Comparison of ENCODE assay signal across 12 cellular contexts in the genomic region with DNA sequence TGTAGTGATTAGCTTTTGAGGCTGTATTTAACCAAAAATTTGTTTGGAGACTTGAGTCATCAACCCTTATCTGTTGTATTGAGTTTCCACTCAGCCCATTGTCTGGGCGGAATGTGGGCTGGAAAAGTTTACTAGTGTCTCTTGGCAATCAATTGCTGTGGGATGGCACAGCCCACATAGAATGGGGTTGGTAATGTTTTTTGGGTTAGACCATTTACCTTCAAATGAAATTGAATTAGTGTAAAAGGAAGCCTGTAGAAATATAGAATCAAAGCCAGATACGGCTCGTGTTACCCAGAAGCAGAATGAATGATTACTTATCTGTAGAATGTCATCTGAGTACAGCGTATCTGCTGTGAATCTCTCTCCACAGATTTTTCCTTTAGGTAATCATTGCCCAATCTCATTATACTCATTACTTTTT.
DNase-seq lines count a peak whose midpoint lies in the region.
"Had no signal": no experiment of that assay in that cellular context is flagged by ENCODE, and none has a peak within 500 bp of the region (broad histone marks: within the 10 kb centered on the region; RNA-seq: fewer than 3 reads in every experiment).

No MANE protein-coding gene starts in this region.

- H3K9me3 ChIP-seq in mesodermal cell (ENCODE audit: control insufficient read depth, low read length), result no peaks in the 10 kb centered on the region
- H3K9me3 ChIP-seq: pancreas had no signal

- 63 to 100% methylated on average over 1 to 3 of the region's 4 CpGs for WGBS in mesodermal cell (ENCODE audit: insufficient coverage in 2 of 2), 2 experiments

- H3K4me1 ChIP-seq in mesodermal cell (ENCODE audit: control insufficient read depth, insufficient read depth, low read length, poor library complexity, severe bottlenecking), result peaks cover 75% of the 10 kb centered on the region

- H3K36me3 ChIP-seq in mesodermal cell (ENCODE audit: control insufficient read depth, insufficient read depth, low read length), result no peaks in the 10 kb centered on the region
- H3K36me3 ChIP-seq: pancreas had no signal

- H3K36me3 Mint-ChIP-seq in activated naive CD8-positive, alpha-beta T cell treated with anti-CD3 and anti-CD28 coated beads for 36 hours, result peaks cover 9% of the 10 kb centered on the region

- no peak overlapping the region for H3K27ac Mint-ChIP-seq in activated naive CD8-positive, alpha-beta T cell treated with anti-CD3 and anti-CD28 coated beads for 36 hours

- DNase-seq in stimulated activated CD4-positive, alpha-beta T cell treated with anti-CD3 and anti-CD28 coated beads, Interleukin-1b, Interleukin-23, amount 100 ng/mL, for 48 hours, result peak; percentile 36
- DNase-seq in stimulated activated CD4-positive, alpha-beta T cell treated with anti-CD3 and anti-CD28 coated beads, Interleukin-2, amount 100 ng/mL, for 48 hours, result no peak
- peak; percentile 14 for DNase-seq in activated naive CD8-positive, alpha-beta T cell treated with anti-CD3 and anti-CD28 coated beads for 36 hours
- DNase-seq in mesenteric fat pad (ENCODE audit: low spot score) (no peak), NCI-H526 (lab: John Stamatoyannopoulos, UW) (no peak), NCI-H1105 (lab: John Stamatoyannopoulos, UW) (no peak), NCI-H187 treated with DMSO at 0.1 percent for 48 hours (lab: John Stamatoyannopoulos, UW) (no peak)
- DNase-seq: dorsolateral prefrontal cortex, MM.1S, pancreas had no signal

- H3K4me1 Mint-ChIP-seq in activated naive CD8-positive, alpha-beta T cell treated with anti-CD3 and anti-CD28 coated beads for 36 hours, result peaks cover 30% of the 10 kb centered on the region

- H3K27ac ChIP-seq in mesodermal cell (ENCODE audit: low read depth, low read length, severe bottlenecking), result peak overlapping the region; percentile 77
- H3K27ac ChIP-seq: C4-2B had no signal

- peaks cover 3% of the 10 kb centered on the region for H3K9me3 Mint-ChIP-seq in activated naive CD8-positive, alpha-beta T cell treated with anti-CD3 and anti-CD28 coated beads for 36 hours

- no peak overlapping the region for H3K4me3 ChIP-seq in mesodermal cell (ENCODE audit: extremely low read depth, insufficient read depth, low read length, poor library complexity, severe bottlenecking)
- H3K4me3 ChIP-seq: dorsolateral prefrontal cortex, pancreas had no signal

- H3K27me3 Mint-ChIP-seq in activated naive CD8-positive, alpha-beta T cell treated with anti-CD3 and anti-CD28 coated beads for 36 hours, result no peaks in the 10 kb centered on the region

- no peak overlapping the region for H3K4me3 Mint-ChIP-seq in activated naive CD8-positive, alpha-beta T cell treated with anti-CD3 and anti-CD28 coated beads for 36 hours

Comparison
In these comparisons a context has a peak if more than half of its experiments do, and no peak if none do; other contexts are left out.
1. DNase-seq: peak in stimulated activated CD4-positive, alpha-beta T cell treated with anti-CD3 and anti-CD28 coated beads, Interleukin-1b, Interleukin-23, amount 100 ng/mL, for 48 hours (single experiment) and activated naive CD8-positive, alpha-beta T cell treated with anti-CD3 and anti-CD28 coated beads for 36 hours (single experiment); none in stimulated activated CD4-positive, alpha-beta T cell treated with anti-CD3 and anti-CD28 coated beads, Interleukin-2, amount 100 ng/mL, for 48 hours (0 of 2), mesenteric fat pad (single experiment), NCI-H526 (0 of 2), NCI-H1105 (single experiment) and NCI-H187 treated with DMSO at 0.1 percent for 48 hours (single experiment).